Comparison of ENCODE assay signal across 16 cellular contexts in genomic region chr18:49733321-49733720, GRCh38.
DNase-seq lines count a peak whose midpoint lies in the region; ATAC-seq, FAIRE-seq and TF ChIP-seq lines count a peak whose summit lies in the region.
"Had no signal": no experiment of that assay in that cellular context is flagged by ENCODE, and none has a peak within 500 bp of the region (broad histone marks: within the 10 kb centered on the region; RNA-seq: fewer than 3 reads in every experiment).

No MANE protein-coding gene starts in this region.

- no peaks in the 10 kb centered on the region for H3K9me3 Mint-ChIP-seq in CD8-positive, alpha-beta T cell
- H3K9me3 Mint-ChIP-seq: CD14-positive monocyte had no signal

- no peak overlapping the region for H3K27ac Mint-ChIP-seq in CD8-positive, alpha-beta T cell

- intact Hi-C loops in PC-9 (cut with micrococcal nuclease; ENCODE audit: unreplicated experiment), result no loop called here
- intact Hi-C loops in CD8-positive, alpha-beta T cell (cut with DNase I, micrococcal nuclease), result no loop called here

- POLR2A ChIA-PET in PC-9 (lab: Charles Lee; ENCODE audit: unreplicated experiment), result no interaction called here
- POLR2A ChIA-PET in CD8-positive, alpha-beta T cell (lab: Charles Lee), result no interaction called here

- no peaks in the 10 kb centered on the region for H3K36me3 Mint-ChIP-seq in CD8-positive, alpha-beta T cell
- H3K36me3 Mint-ChIP-seq: CD14-positive monocyte had no signal

- peaks cover 10% of the 10 kb centered on the region for H3K27me3 Mint-ChIP-seq in CD8-positive, alpha-beta T cell (ENCODE audit: low read depth)

- DNase-seq in GM19239 (ENCODE audit: insufficient read length, low spot score) (no peak), PC-9 (peak in 1 of 2 experiments; percentile 82), epithelial cell of esophagus (ENCODE audit: low read depth) (peak; percentile 45), renal cortical epithelial cell (ENCODE audit: low read depth) (peak; percentile 59), glomerular visceral epithelial cell (ENCODE audit: extremely low spot score) (no peak), GOT3 (lab: John Stamatoyannopoulos, UW) (no peak)
- DNase-seq in CD8-positive, alpha-beta T cell, result no peak
- DNase-seq: ACHN, NCI-H1436, NCI-H2029, NCI-H345, NCI-H524 treated with DMSO at 0.1 percent for 48 hours, SW 1271 had no signal

- H3K4me2 ChIP-seq in PC-9, result peak overlapping the region; percentile 18; the same call in 1 of the 2 replicates

- H3K4me1 Mint-ChIP-seq in CD8-positive, alpha-beta T cell (ENCODE audit: low read depth), result no peaks in the 10 kb centered on the region

- H3K79me2 ChIP-seq in PC-9 (ENCODE audit: low read depth), result no peaks in the 10 kb centered on the region

- ATAC-seq in CD8-positive, alpha-beta T cell, result no peak
- ATAC-seq: GM12878 had no signal

- H3K9me2 ChIP-seq in PC-9 (ENCODE audit: insufficient read depth), result no peaks in the 10 kb centered on the region

- no peak overlapping the region for H2AFZ ChIP-seq in PC-9

- TF ChIP-seq CTCF in PC-9 (conservative IDR thresholded peaks at IDR 0.05), result no peak
- no peak for TF ChIP-seq CTCF in epithelial cell of esophagus (IDR thresholded peaks at IDR 0.05; ENCODE audit: insufficient read depth, low read depth, low read length, missing control alignments)
- no peak for TF ChIP-seq CTCF in CD8-positive, alpha-beta T cell (IDR thresholded peaks at IDR 0.05)

- H3K36me3 ChIP-seq in PC-9 (ENCODE audit: low read depth), result no peaks in the 10 kb centered on the region
- no peaks in the 10 kb centered on the region for H3K36me3 ChIP-seq in CD8-positive, alpha-beta T cell (ENCODE audit: insufficient read depth, low read length)
- H3K36me3 ChIP-seq: SJSA1 had no signal

- no peaks in the 10 kb centered on the region for H4K20me1 ChIP-seq in PC-9 (ENCODE audit: insufficient read depth)

- CTCF ChIA-PET in PC-9 (lab: Charles Lee), result no interaction called here
- CTCF ChIA-PET in CD8-positive, alpha-beta T cell (lab: Charles Lee), result no interaction called here

- FAIRE-seq in GM19239 (lab: Jason Lieb, UNC), result peak; percentile 44
- FAIRE-seq: GM12878 had no signal

- BruUV-seq in PC-9 (replicated peaks; lab: Mats Ljungman, UMichigan), result no TSS peak

- H3K4me3 ChIP-seq in PC-9, result no peak overlapping the region
- H3K4me3 ChIP-seq in epithelial cell of esophagus (ENCODE audit: low read length), result no peak overlapping the region
- H3K4me3 ChIP-seq in CD8-positive, alpha-beta T cell (ENCODE audit: low read depth, low read length), result no peak overlapping the region
- H3K4me3 ChIP-seq: GM12878, SJSA1 had no signal

- no peaks in the 10 kb centered on the region for H3K27me3 ChIP-seq in PC-9 (ENCODE audit: insufficient read depth, low read depth)
- H3K27me3 ChIP-seq in CD8-positive, alpha-beta T cell (ENCODE audit: insufficient read depth, low read length), result no peaks in the 10 kb centered on the region
- H3K27me3 ChIP-seq: SJSA1 had no signal

- no peak overlapping the region for H3K4me3 Mint-ChIP-seq in CD8-positive, alpha-beta T cell
- H3K4me3 Mint-ChIP-seq: CD14-positive monocyte had no signal

- no peaks in the 10 kb centered on the region; the same call in 1 of the 2 replicates for H3K9me3 ChIP-seq in PC-9 (ENCODE audit: insufficient read depth, low read depth)
- H3K9me3 ChIP-seq in CD8-positive, alpha-beta T cell (ENCODE audit: low read length), result no peaks in the 10 kb centered on the region
- H3K9me3 ChIP-seq: SJSA1 had no signal

- H3F3A ChIP-seq in PC-9 (ENCODE audit: insufficient read depth, low read depth), result peaks cover 24% of the 10 kb centered on the region

- H3K4me1 ChIP-seq in PC-9 (replicated peaks; ENCODE audit: insufficient read depth), result peaks cover 49% of the 10 kb centered on the region
- H3K4me1 ChIP-seq in CD8-positive, alpha-beta T cell (ENCODE audit: insufficient read depth, low read length), result no peaks in the 10 kb centered on the region

- no peak overlapping the region for H3K27ac ChIP-seq in PC-9
- H3K27ac ChIP-seq in CD8-positive, alpha-beta T cell (ENCODE audit: low read depth, low read length), result no peak overlapping the region
- H3K27ac ChIP-seq: SJSA1 had no signal

Comparison
In these comparisons a context has a peak if more than half of its experiments do, and no peak if none do; other contexts are left out.
1. DNase-seq: peak in epithelial cell of esophagus (single experiment) and renal cortical epithelial cell (single experiment); none in GM19239 (single experiment), glomerular visceral epithelial cell (single experiment), GOT3 (single experiment) and CD8-positive, alpha-beta T cell (0 of 7).